In the genomic region with DNA sequence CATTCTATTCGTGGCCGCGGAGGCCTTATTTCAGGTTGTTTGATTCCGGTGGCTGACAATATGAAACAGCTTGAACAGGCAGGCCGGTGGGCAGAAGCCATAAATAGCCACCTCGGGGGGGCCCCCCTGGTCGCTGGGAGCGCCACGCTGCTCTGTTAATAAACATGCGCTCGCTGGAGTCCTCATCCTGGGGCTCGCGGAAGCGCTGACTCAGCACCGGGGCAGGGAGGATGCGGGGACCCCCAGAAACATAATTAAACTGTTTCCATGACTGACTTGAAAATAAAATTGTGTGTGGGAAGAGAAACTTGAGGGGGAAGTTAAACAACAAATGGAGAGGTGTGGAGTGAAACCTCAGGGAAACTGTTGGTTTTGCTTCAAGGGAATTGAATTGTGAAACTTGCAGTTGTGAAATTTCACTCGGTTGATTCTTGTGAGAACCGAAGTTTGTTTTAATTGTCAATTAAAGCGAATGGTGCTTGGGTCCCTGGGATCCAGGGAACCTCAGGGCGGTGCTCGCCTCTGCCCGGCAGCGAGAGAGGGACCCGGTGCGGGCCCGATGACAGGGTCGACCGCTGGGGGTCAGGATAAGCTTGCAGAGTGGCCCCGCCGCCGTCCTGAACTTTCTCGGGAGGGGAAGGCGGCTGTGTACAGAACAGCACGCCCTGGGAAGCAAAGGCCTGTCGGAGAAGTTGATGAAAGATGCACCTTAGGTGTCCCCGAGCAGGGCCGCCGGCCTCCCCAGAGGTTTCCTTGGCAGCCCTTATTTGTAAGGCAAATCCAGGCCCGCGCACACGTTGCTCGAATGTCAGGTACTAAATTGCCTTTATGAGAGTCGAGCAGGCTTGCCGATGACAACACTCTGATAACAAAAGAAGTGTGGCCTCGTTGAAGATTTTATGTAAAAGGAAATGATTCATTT, we compare ENCODE assay signal across 8 cellular contexts.
A peak's percentile ranks its signal among the peaks of the same experiment; 100 is the strongest.
DNase-seq lines count a peak whose midpoint lies in the region; ATAC-seq and TF ChIP-seq lines count a peak whose summit lies in the region.

No MANE protein-coding gene starts in this region.

- no peak for TF ChIP-seq POLR2A in stomach (IDR thresholded peaks at IDR 0.05)

- H3K4me3 ChIP-seq in WERI-Rb-1 (ENCODE audit: low read depth, low read length): peak overlapping the region; percentile 12; the same call in 1 of the 2 replicates
- H3K4me3 ChIP-seq in muscle layer of duodenum (ENCODE audit: low read depth in 1 of 2, low read length in 2 of 2): peak overlapping the region; percentile 55 to 56
- H3K4me3 ChIP-seq in stomach: peak overlapping the region; percentile 27 to 45 (median 31)

- 10 to 18% (median 12%) methylated on average over 45 of the region's 45 CpGs for WGBS in stomach, 5 donors

- peaks cover 12 to 38% of the 10 kb centered on the region in 2 donors for H3K4me1 ChIP-seq in muscle layer of duodenum (ENCODE audit: control insufficient read depth in 1 of 2, insufficient read depth in 2 of 2, low read length in 2 of 2)
- peaks cover 5 to 31% (median 16%) of the 10 kb centered on the region in 4 donors for H3K4me1 ChIP-seq in stomach

- H3K9me3 ChIP-seq in WERI-Rb-1 (ENCODE audit: severe bottlenecking) (no peaks in the 10 kb centered on the region), muscle layer of duodenum (ENCODE audit: control insufficient read depth in 1 of 2, low read length in 2 of 2) (no peaks in the 10 kb centered on the region), stomach (no peaks in the 10 kb centered on the region)

- TF ChIP-seq CTCF in WERI-Rb-1 (IDR thresholded peaks at IDR 0.05; ENCODE audit: low read depth, low read length) (peak; percentile 56), stomach (IDR thresholded peaks at IDR 0.05) (peak in 3 of 7 experiments; percentile 15 to 27 (median 26))

- no peak for TF ChIP-seq EP300 in stomach (IDR thresholded peaks at IDR 0.05)

- ATAC-seq in GM19438 (IDR thresholded peaks at IDR 0.05; ENCODE audit: low read depth, unreplicated experiment) (peak; percentile 78), HG03521 (IDR thresholded peaks at IDR 0.05; ENCODE audit: unreplicated experiment) (peak; percentile 69)

- intact Hi-C loops in stomach (cut with DNase I; ENCODE audit: low total_unique reads): no loop called here

- DNase-seq in CD1c-positive myeloid dendritic cell (ENCODE audit: extremely low spot score) (peak; percentile 88), WERI-Rb-1 (peak; percentile 76), epithelial cell of prostate (ENCODE audit: low read depth, low spot score) (no peak), stomach (peak; percentile 49), NCI-H2171 treated with DMSO at 0.1 percent for 48 hours (lab: John Stamatoyannopoulos, UW) (no peak)

- H3K27ac ChIP-seq in WERI-Rb-1 (no peak overlapping the region), epithelial cell of prostate (peak overlapping the region; percentile 3), muscle layer of duodenum (ENCODE audit: low read length) (peak overlapping the region; percentile 16), stomach (peak overlapping the region in 3 of 5 donors; percentile 11 to 60 (median 44))

- no peaks in the 10 kb centered on the region for H3K27me3 ChIP-seq in WERI-Rb-1 (ENCODE audit: insufficient read depth, low read depth, severe bottlenecking)
- no peaks in the 10 kb centered on the region for H3K27me3 ChIP-seq in muscle layer of duodenum (ENCODE audit: low read depth, low read length)
- no peaks in the 10 kb centered on the region for H3K27me3 ChIP-seq in stomach

- H3K36me3 ChIP-seq in WERI-Rb-1 (no peaks in the 10 kb centered on the region), muscle layer of duodenum (ENCODE audit: control insufficient read depth in 1 of 2, insufficient read depth in 2 of 2, low read length in 2 of 2) (no peaks in the 10 kb centered on the region), stomach (no peaks in the 10 kb centered on the region)

Comparison
In these comparisons a context has a peak if more than half of its experiments do, and no peak if none do; other contexts are left out.
1. DNase-seq: peak in CD1c-positive myeloid dendritic cell (single experiment), WERI-Rb-1 (single experiment) and stomach (single experiment); none in epithelial cell of prostate (single experiment) and NCI-H2171 treated with DMSO at 0.1 percent for 48 hours (single experiment).
2. Peak in every context shown above with its lines, with median percentiles within 50 percentile points of each other: H3K4me3 ChIP-seq.